Comparison of ENCODE assay signal across 8 cellular contexts in genomic region chr11:65274734-65275682, GRCh38. TPM values are rescaled to one million over a fixed set of nuclear protein-coding genes. Genes with fewer than 3 reads are reported as not detected.
DNase-seq lines count a peak whose midpoint lies in the region; ATAC-seq and TF ChIP-seq lines count a peak whose summit lies in the region.

No MANE protein-coding gene starts in this region.

- no peak overlapping the region for H3K27ac ChIP-seq in endodermal cell (ENCODE audit: low read depth, low read length)
- H3K27ac ChIP-seq in lung (ENCODE audit: low read depth in 1 of 2, low read length in 1 of 2): peak overlapping the region; percentile 35 to 53
- peak overlapping the region; percentile 59 to 75 (median 64) for H3K27ac ChIP-seq in transverse colon

- no peaks in the 10 kb centered on the region for H3K9me3 Mint-ChIP-seq in activated T-cell treated with anti-CD3 and anti-CD28 coated beads, Interleukin-2, amount 50 U/mL, for 72 hours
- H3K9me3 Mint-ChIP-seq in activated T-cell treated with anti-CD3 and anti-CD28 coated beads, Interleukin-2, amount 50 U/mL, for 4 hours: no peaks in the 10 kb centered on the region
- no peaks in the 10 kb centered on the region for H3K9me3 Mint-ChIP-seq in endodermal cell

- H3K27me3 Mint-ChIP-seq in activated T-cell treated with anti-CD3 and anti-CD28 coated beads, Interleukin-2, amount 50 U/mL, for 72 hours (ENCODE audit: low read depth): no peaks in the 10 kb centered on the region
- H3K27me3 Mint-ChIP-seq in activated T-cell treated with anti-CD3 and anti-CD28 coated beads, Interleukin-2, amount 50 U/mL, for 4 hours (ENCODE audit: low read depth): no peaks in the 10 kb centered on the region
- H3K27me3 Mint-ChIP-seq in endodermal cell (ENCODE audit: insufficient read depth): no peaks in the 10 kb centered on the region

- H3K9me3 ChIP-seq in endodermal cell (ENCODE audit: control insufficient read depth, low read length) (no peaks in the 10 kb centered on the region), lung (ENCODE audit: control insufficient read depth in 2 of 2, insufficient read depth in 1 of 2, low read length in 1 of 2) (no peaks in the 10 kb centered on the region), transverse colon (no peaks in the 10 kb centered on the region)

- no peak for TF ChIP-seq POLR2A in transverse colon (IDR thresholded peaks at IDR 0.05)

- no peak for TF ChIP-seq EP300 in transverse colon (IDR thresholded peaks at IDR 0.05; ENCODE audit: low read depth)

- H3K4me1 ChIP-seq in endodermal cell (ENCODE audit: control insufficient read depth, insufficient read depth, low read length) (no peaks in the 10 kb centered on the region), lung (ENCODE audit: control insufficient read depth in 2 of 2, insufficient read depth in 2 of 2, low read length in 2 of 2) (peaks cover 3 to 4% of the 10 kb centered on the region in 2 donors), transverse colon (peaks cover 0 to 26% (median 15%) of the 10 kb centered on the region in 4 donors)

- peak; percentile 31 to 34 for DNase-seq in activated T-cell treated with anti-CD3 and anti-CD28 coated beads, Interleukin-2, amount 50 U/mL, for 72 hours
- DNase-seq in activated T-cell treated with anti-CD3 and anti-CD28 coated beads, Interleukin-2, amount 50 U/mL, for 4 hours: no peak
- peak; percentile 95 for DNase-seq in LHCN-M2 (ENCODE audit: low read depth)
- peak; percentile 86 to 90 for DNase-seq in SW 1271 (lab: John Stamatoyannopoulos, UW)
- peak; percentile 85 for DNase-seq in endodermal cell
- DNase-seq in lung (ENCODE audit: low spot score): peak; percentile 84
- DNase-seq in transverse colon: peak; percentile 79

- intact Hi-C loops in transverse colon (cut with DNase I; ENCODE audit: low total_unique reads): loop anchor here (2.0 kb wide), 1 partner anchor 40 kb away; the partner anchor contains the start of gene CDC42EP2

- H3K36me3 Mint-ChIP-seq in activated T-cell treated with anti-CD3 and anti-CD28 coated beads, Interleukin-2, amount 50 U/mL, for 72 hours (ENCODE audit: insufficient read depth in 2 of 2): peaks cover 9 to 29% of the 10 kb centered on the region in 2 donors
- peaks cover 28% of the 10 kb centered on the region for H3K36me3 Mint-ChIP-seq in activated T-cell treated with anti-CD3 and anti-CD28 coated beads, Interleukin-2, amount 50 U/mL, for 4 hours (ENCODE audit: insufficient read depth)
- H3K36me3 Mint-ChIP-seq in endodermal cell (ENCODE audit: low read depth): peaks cover 55% of the 10 kb centered on the region

- H3K27ac Mint-ChIP-seq in activated T-cell treated with anti-CD3 and anti-CD28 coated beads, Interleukin-2, amount 50 U/mL, for 72 hours: no peak overlapping the region
- H3K27ac Mint-ChIP-seq in endodermal cell: no peak overlapping the region

- H3K27me3 ChIP-seq in endodermal cell (ENCODE audit: control insufficient read depth, insufficient read depth, low read length, poor library complexity, severe bottlenecking): no peaks in the 10 kb centered on the region
- H3K27me3 ChIP-seq in lung (ENCODE audit: control insufficient read depth, insufficient read depth): no peaks in the 10 kb centered on the region
- no peaks in the 10 kb centered on the region for H3K27me3 ChIP-seq in transverse colon

- no peak overlapping the region for H3K4me3 Mint-ChIP-seq in activated T-cell treated with anti-CD3 and anti-CD28 coated beads, Interleukin-2, amount 50 U/mL, for 72 hours
- H3K4me3 Mint-ChIP-seq in activated T-cell treated with anti-CD3 and anti-CD28 coated beads, Interleukin-2, amount 50 U/mL, for 4 hours: no peak overlapping the region
- H3K4me3 Mint-ChIP-seq in endodermal cell: no peak overlapping the region

- 69 to 71% methylated on average over 4 to 6 of the region's 6 CpGs for WGBS in endodermal cell (ENCODE audit: insufficient coverage in 1 of 2, insufficient read length in 1 of 2), 2 experiments
- WGBS in lung, 2 donors: 43 to 60% methylated on average over 6 of the region's 6 CpGs
- WGBS in transverse colon (ENCODE audit: low coverage in 1 of 2), 2 donors: 27 to 34% methylated on average over 5 to 6 of the region's 6 CpGs

- peaks cover 16% of the 10 kb centered on the region for H3K4me1 Mint-ChIP-seq in activated T-cell treated with anti-CD3 and anti-CD28 coated beads, Interleukin-2, amount 50 U/mL, for 72 hours (ENCODE audit: low read depth)
- peaks cover 11% of the 10 kb centered on the region for H3K4me1 Mint-ChIP-seq in activated T-cell treated with anti-CD3 and anti-CD28 coated beads, Interleukin-2, amount 50 U/mL, for 4 hours (ENCODE audit: low read depth)
- H3K4me1 Mint-ChIP-seq in endodermal cell: peaks cover 7% of the 10 kb centered on the region

- TF ChIP-seq CTCF in endodermal cell (conservative IDR thresholded peaks at IDR 0.05) (peak; percentile 89), lung (IDR thresholded peaks at IDR 0.05; ENCODE audit: control extremely low read depth, extremely low read depth) (peak; percentile 88), transverse colon (IDR thresholded peaks at IDR 0.05) (peak; percentile 68 to 93 (median 78))

- H3K36me3 ChIP-seq in endodermal cell (ENCODE audit: control insufficient read depth, insufficient read depth, low read length) (peaks cover 59% of the 10 kb centered on the region), lung (ENCODE audit: control insufficient read depth in 2 of 2, insufficient read depth in 2 of 2, low read length in 2 of 2) (peaks cover 0 to 7% of the 10 kb centered on the region in 2 donors), transverse colon (peaks cover 0 to 4% (median 0%) of the 10 kb centered on the region in 4 donors)

- peak; percentile 49 to 52 for ATAC-seq in activated T-cell treated with anti-CD3 and anti-CD28 coated beads, Interleukin-2, amount 50 U/mL, for 72 hours (replicated peaks in 1 of 2)
- no peak for ATAC-seq in activated T-cell treated with anti-CD3 and anti-CD28 coated beads, Interleukin-2, amount 50 U/mL, for 4 hours
- ATAC-seq in lung (ENCODE audit: insufficient read depth, low FRiP score): peak; percentile 86
- no peak for ATAC-seq in GM18511 (IDR thresholded peaks at IDR 0.05; ENCODE audit: unreplicated experiment)

- in situ Hi-C loops in transverse colon (cut with MboI; ENCODE audit: low pct_ligation_motif_present in 1 of 4, low pct_unique_long_range_greater_than_20kb in 1 of 4, low sequenced_read_pairs in 3 of 4): loop anchor here (5.0 to 10.0 kb wide), 3 partner anchors 37 to 57 kb away; partner anchors contain the start of genes CDC42EP2 (in 1 of the 4) and DPF2 (in 1 of the 4)

- no peak overlapping the region for H3K4me3 ChIP-seq in endodermal cell (ENCODE audit: low read length)
- H3K4me3 ChIP-seq in lung: no peak overlapping the region
- no peak overlapping the region for H3K4me3 ChIP-seq in transverse colon

- no peak overlapping the region for H3K9ac ChIP-seq in endodermal cell (ENCODE audit: extremely low read depth, low read length, poor library complexity, severe bottlenecking)

RNA-seq across cellular contexts. Expression of gene POLA2, which starts 13.2 kb away (rescaled TPM):
- 10 to 100 TPM; 54.2 to 67.0 TPM for total RNA-seq in activated T-cell treated with anti-CD3 and anti-CD28 coated beads, Interleukin-2, amount 50 U/mL, for 72 hours
- total RNA-seq in activated T-cell treated with anti-CD3 and anti-CD28 coated beads, Interleukin-2, amount 50 U/mL, for 4 hours: 10 to 100 TPM; 49.2 to 64.7 (median 57.6) TPM
- total RNA-seq in LHCN-M2 (2014; rRNA removed) (30.0 and 33.4 TPM in 2 replicates), endodermal cell (10 to 100 TPM; 42.2 to 65.0 TPM), lung (10 to 100 TPM in 1 of 2 donors, 1 to 10 TPM in 1; 9.7 to 14.2 TPM), transverse colon (10 to 100 TPM in 1 of 4 donors, 1 to 10 TPM in 3; 3.0 to 17.5 (median 6.2) TPM)
- 19.5 TPM for polyA plus RNA-seq in LHCN-M2 (2012)
- 46.3 TPM for polyA plus RNA-seq in endodermal cell (2013, experiment 1 of 2)
- 44.3 TPM for polyA plus RNA-seq in endodermal cell (2013, experiment 2 of 2)
- polyA plus RNA-seq in lung: 1 to 10 TPM; 4.5 to 9.2 TPM

RNA-seq across cellular contexts. Expression of gene CDC42EP2, which starts 39.7 kb away (rescaled TPM):
- total RNA-seq in activated T-cell treated with anti-CD3 and anti-CD28 coated beads, Interleukin-2, amount 50 U/mL, for 72 hours: 1 to 10 TPM; 1.4 to 2.3 TPM
- 1 to 10 TPM; 1.3 to 1.9 (median 1.6) TPM for total RNA-seq in activated T-cell treated with anti-CD3 and anti-CD28 coated beads, Interleukin-2, amount 50 U/mL, for 4 hours
- total RNA-seq in LHCN-M2 (2014; rRNA removed): 10.2 and 20.5 TPM in 2 replicates
- 26.2 TPM for polyA plus RNA-seq in LHCN-M2 (2012)
- total RNA-seq in endodermal cell: 1 to 10 TPM; 5.9 to 6.9 TPM
- 2.4 TPM for polyA plus RNA-seq in endodermal cell (2013, experiment 1 of 2)
- polyA plus RNA-seq in endodermal cell (2013, experiment 2 of 2): 1.5 TPM
- 10 to 100 TPM in 1 of 2 donors, 1 to 10 TPM in 1; 9.2 to 28.9 TPM for total RNA-seq in lung
- 10 to 100 TPM; 23.4 to 35.0 TPM for polyA plus RNA-seq in lung
- 10 to 100 TPM in 3 of 4 donors, 1 to 10 TPM in 1; 9.1 to 22.7 (median 14.5) TPM for total RNA-seq in transverse colon

RNA-seq across cellular contexts. Expression of gene DPF2, which starts 58.6 kb away (rescaled TPM):
- 100 to 1,000 TPM; 110 to 139 TPM for total RNA-seq in activated T-cell treated with anti-CD3 and anti-CD28 coated beads, Interleukin-2, amount 50 U/mL, for 72 hours
- total RNA-seq in activated T-cell treated with anti-CD3 and anti-CD28 coated beads, Interleukin-2, amount 50 U/mL, for 4 hours: 10 to 100 TPM; 56.7 to 59.1 (median 58.0) TPM
- total RNA-seq in LHCN-M2 (2014; rRNA removed): 32.1 and 41.6 TPM in 2 replicates
- polyA plus RNA-seq in LHCN-M2 (2012): 34.4 TPM
- total RNA-seq in endodermal cell: 10 to 100 TPM; 75.8 to 80.9 TPM
- polyA plus RNA-seq in endodermal cell (2013, experiment 1 of 2): 87.4 TPM
- 76.9 TPM for polyA plus RNA-seq in endodermal cell (2013, experiment 2 of 2)
- total RNA-seq in lung: 10 to 100 TPM; 44.6 to 53.2 TPM
- 10 to 100 TPM; 21.5 to 25.0 TPM for polyA plus RNA-seq in lung
- total RNA-seq in transverse colon: 10 to 100 TPM; 29.1 to 50.9 (median 37.6) TPM

Comparison
In these comparisons a context has a peak if more than half of its experiments do, and no peak if none do; other contexts are left out.
1. ATAC-seq: peak in activated T-cell treated with anti-CD3 and anti-CD28 coated beads, Interleukin-2, amount 50 U/mL, for 72 hours (2 of 2) and lung (single experiment); none in activated T-cell treated with anti-CD3 and anti-CD28 coated beads, Interleukin-2, amount 50 U/mL, for 4 hours (0 of 2) and GM18511 (single experiment).
2. Peak in every context shown above with its lines, with median percentiles within 50 percentile points of each other: CTCF ChIP-seq.